ENCODE assay signal across 8 cellular contexts in the genomic region with DNA sequence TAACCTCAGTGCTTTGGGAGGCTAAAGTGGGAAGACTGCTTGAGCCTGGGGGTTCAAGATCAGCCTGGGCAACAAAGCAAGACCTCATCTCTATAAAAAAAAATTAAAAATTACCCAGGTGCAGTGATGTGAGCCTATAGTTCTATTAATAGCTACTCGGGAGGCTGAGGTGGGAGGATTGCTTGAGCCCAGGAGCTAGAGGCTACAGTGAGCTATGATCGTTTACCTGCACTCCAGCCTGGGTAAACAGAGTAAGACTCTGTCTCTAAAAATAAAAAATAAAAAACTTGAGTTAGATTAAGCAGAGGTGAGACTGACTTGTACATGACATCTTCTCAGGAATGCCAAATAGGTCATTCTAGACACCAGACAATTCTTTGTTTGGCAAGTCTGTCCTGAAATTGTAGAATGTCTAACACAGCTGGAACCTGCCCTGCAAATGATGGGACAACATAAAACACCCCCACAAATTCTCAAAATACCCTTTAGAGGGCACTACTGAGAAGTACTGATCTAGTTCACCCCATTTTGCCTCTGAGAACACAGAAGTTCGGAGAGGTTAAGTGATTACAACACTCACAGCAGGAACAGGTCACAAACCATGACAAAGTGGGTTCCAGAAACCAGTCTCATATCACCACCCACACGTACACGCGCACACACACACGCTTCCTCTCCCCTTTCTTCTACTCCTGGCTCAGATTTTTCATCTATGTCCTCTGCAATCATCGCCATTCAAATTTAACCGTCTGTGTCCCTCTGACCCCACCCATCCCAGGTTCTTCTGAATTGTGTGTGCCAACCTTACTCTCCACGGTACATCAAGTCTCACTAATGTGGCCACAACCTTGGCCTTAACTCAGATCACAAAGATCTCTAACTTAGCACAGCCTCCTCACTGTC. TPM values are rescaled to one million over a fixed set of nuclear protein-coding genes. Genes with fewer than 3 reads are reported as not detected.
DNase-seq lines count a peak whose midpoint lies in the region; ATAC-seq and TF ChIP-seq lines count a peak whose summit lies in the region.

No MANE protein-coding gene starts in this region.

- peak overlapping the region; percentile 42 for H2BK5ac ChIP-seq in trophoblast cell (ENCODE audit: low read depth, low read length, poor library complexity)

- ATAC-seq in GM19455 (IDR thresholded peaks at IDR 0.05; ENCODE audit: unreplicated experiment): peak; percentile 70
- ATAC-seq in HG03469 (IDR thresholded peaks at IDR 0.05; ENCODE audit: unreplicated experiment): peak; percentile 76
- ATAC-seq in effector memory CD8-positive, alpha-beta T cell (replicated peaks): peak; percentile 95

- H3K4me1 Mint-ChIP-seq in effector memory CD8-positive, alpha-beta T cell (ENCODE audit: low read depth in 2 of 2): peaks cover 18 to 25% of the 10 kb centered on the region in 2 donors

- no peak for DNase-seq in AG09309 (ENCODE audit: low read depth)
- peak; percentile 47 for DNase-seq in activated CD4-positive, CD25-positive, alpha-beta regulatory T cell treated with anti-CD3 and anti-CD28 coated beads, Interleukin-2, amount 50 U/mL, for 72 hours
- peak; percentile 43 to 47 (median 44) for DNase-seq in effector memory CD8-positive, alpha-beta T cell
- peak in 1 of 2 donors; percentile 42 for DNase-seq in trophoblast cell
- no peak for DNase-seq in RPMI8226
- DNase-seq in SHP77 treated with DMSO at 0.1 percent for 48 hours (lab: John Stamatoyannopoulos, UW): no peak

- H2BK120ac ChIP-seq in trophoblast cell (ENCODE audit: insufficient read depth, low read length, poor library complexity): peak overlapping the region; percentile 87

- H3K4me3 ChIP-seq in AG09309 (ENCODE audit: control insufficient read depth, low read depth, low read length) (no peak overlapping the region), trophoblast cell (ENCODE audit: low read depth, low read length) (no peak overlapping the region)

- peak overlapping the region; percentile 91 for H2BK12ac ChIP-seq in trophoblast cell (ENCODE audit: low read length)

- H3K36me3 Mint-ChIP-seq in effector memory CD8-positive, alpha-beta T cell (ENCODE audit: insufficient read depth): peaks cover 3% of the 10 kb centered on the region

- peak overlapping the region; percentile 80 for H3K14ac ChIP-seq in trophoblast cell (ENCODE audit: low read length)

- no peak overlapping the region for H3K27ac ChIP-seq in trophoblast cell (ENCODE audit: low read depth, low read length)

- H4K8ac ChIP-seq in trophoblast cell (ENCODE audit: low read depth, low read length): peak overlapping the region; percentile 55

- no peaks in the 10 kb centered on the region for H3K9me3 ChIP-seq in trophoblast cell (ENCODE audit: insufficient read depth, low read depth, low read length)

- H3K9ac ChIP-seq in trophoblast cell (ENCODE audit: low read length): no peak overlapping the region

- H2AFZ ChIP-seq in trophoblast cell (ENCODE audit: insufficient read depth, low read length, poor library complexity): peak overlapping the region; percentile 24

- peak overlapping the region; percentile 79 for H3K18ac ChIP-seq in trophoblast cell (ENCODE audit: low read length)

- H3K27ac Mint-ChIP-seq in effector memory CD8-positive, alpha-beta T cell: peak overlapping the region; percentile 93 to 98

- peak overlapping the region; percentile 87 for H4K91ac ChIP-seq in trophoblast cell (ENCODE audit: low read depth, low read length)

- H3K79me1 ChIP-seq in trophoblast cell (ENCODE audit: low read length): peaks cover 9% of the 10 kb centered on the region

- peaks cover 4 to 9% of the 10 kb centered on the region in 2 experiments for H3K4me1 ChIP-seq in trophoblast cell (ENCODE audit: control insufficient read depth in 1 of 2, insufficient read depth in 2 of 2, low read length in 2 of 2)

- H3K27me3 ChIP-seq in trophoblast cell (ENCODE audit: insufficient read depth, low read length): no peaks in the 10 kb centered on the region

- 100% methylated on average over 4 of the region's 10 CpGs for WGBS in trophoblast cell (ENCODE audit: extremely low coverage, insufficient coverage, insufficient read length)

- H4K12ac ChIP-seq in trophoblast cell (ENCODE audit: low read depth, low read length): no peak overlapping the region

- no peak overlapping the region for H3K23ac ChIP-seq in trophoblast cell (ENCODE audit: low read length)

- H3K4ac ChIP-seq in trophoblast cell (ENCODE audit: low read depth, low read length): peak overlapping the region; percentile 26

- no peak overlapping the region for H3K4me2 ChIP-seq in trophoblast cell (ENCODE audit: low read length)

- H3K4me3 Mint-ChIP-seq in effector memory CD8-positive, alpha-beta T cell: peak overlapping the region; percentile 75 to 80

- no peaks in the 10 kb centered on the region for H3K79me2 ChIP-seq in trophoblast cell (ENCODE audit: control insufficient read depth, insufficient read depth, low read length, poor library complexity)

- peak overlapping the region; percentile 25 for H2AK5ac ChIP-seq in trophoblast cell (ENCODE audit: low read length)

- no peaks in the 10 kb centered on the region for H3K36me3 ChIP-seq in trophoblast cell (ENCODE audit: control insufficient read depth in 1 of 2, insufficient read depth in 2 of 2, low read length in 2 of 2)

- TF ChIP-seq CTCF in AG09309 (IDR thresholded peaks at IDR 0.05; ENCODE audit: control insufficient read depth, insufficient read depth, low read depth, low read length, missing control alignments): peak; percentile 5

- no peaks in the 10 kb centered on the region for H3K27me3 Mint-ChIP-seq in effector memory CD8-positive, alpha-beta T cell

- H3K9me3 Mint-ChIP-seq in effector memory CD8-positive, alpha-beta T cell: no peaks in the 10 kb centered on the region

RNA-seq across cellular contexts. Expression of a gene that starts 38.3 kb away (rescaled TPM):
- polyA plus RNA-seq in trophoblast cell (2013): 37.1 and 39.9 TPM in 2 replicates

Comparison
In these comparisons a context has a peak if more than half of its experiments do, and no peak if none do; other contexts are left out.
1. DNase-seq: peak in activated CD4-positive, CD25-positive, alpha-beta regulatory T cell treated with anti-CD3 and anti-CD28 coated beads, Interleukin-2, amount 50 U/mL, for 72 hours (single experiment) and effector memory CD8-positive, alpha-beta T cell (3 of 3); none in AG09309 (single experiment), RPMI8226 (single experiment) and SHP77 treated with DMSO at 0.1 percent for 48 hours (single experiment).
2. Peak in every context shown above with its lines, with median percentiles within 50 percentile points of each other: ATAC-seq.